ENCODE assay signal across 10 cellular contexts in the genomic region with DNA sequence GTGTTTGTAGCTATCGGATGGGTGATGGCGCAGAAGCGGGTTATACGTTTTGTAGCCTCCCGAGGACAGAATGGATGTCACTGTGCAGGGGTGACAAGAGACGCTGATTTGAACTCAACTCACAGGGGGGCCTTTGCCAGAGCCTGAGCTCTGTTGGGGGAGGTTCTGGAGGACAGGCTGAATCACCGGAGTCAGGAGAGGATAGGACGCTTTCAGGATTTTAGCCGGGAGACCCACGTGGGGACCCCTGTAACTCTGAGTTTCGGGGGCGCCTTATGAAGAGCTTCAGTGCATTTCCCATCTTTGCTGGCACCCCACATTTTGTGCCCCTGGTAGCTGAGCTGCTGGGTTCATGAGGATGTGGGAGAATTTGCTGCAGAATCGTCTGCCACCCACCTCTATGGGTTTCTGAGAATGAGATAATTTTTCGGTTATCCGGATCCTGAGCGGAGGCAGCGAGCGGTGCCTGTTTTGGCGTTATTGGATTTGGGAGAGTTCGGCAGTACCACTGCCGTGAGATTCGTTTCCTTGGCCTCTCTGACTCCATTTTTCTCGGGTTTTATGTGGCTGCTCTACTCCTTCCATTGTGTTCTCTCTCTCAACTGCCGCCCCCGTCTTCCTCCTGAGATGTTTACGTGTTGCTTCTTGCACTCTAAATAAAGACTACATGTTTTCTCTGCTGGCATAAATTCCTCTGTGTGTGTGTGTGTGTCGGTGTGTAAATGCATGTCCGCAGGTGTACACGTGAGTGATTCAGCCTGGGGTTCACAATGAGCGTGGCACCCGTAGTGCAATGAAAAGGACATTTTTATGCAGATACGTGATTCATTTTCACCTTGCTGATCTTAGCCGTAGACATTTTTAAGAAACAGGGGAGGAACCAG.
DNase-seq lines count a peak whose midpoint lies in the region; ATAC-seq, FAIRE-seq and TF ChIP-seq lines count a peak whose summit lies in the region.
"Had no signal": no experiment of that assay in that cellular context is flagged by ENCODE, and none has a peak within 500 bp of the region (broad histone marks: within the 10 kb centered on the region; RNA-seq: fewer than 3 reads in every experiment).

No MANE protein-coding gene starts in this region.

- no peak for FAIRE-seq in keratinocyte (lab: Jason Lieb, UNC)

- H3K27me3 ChIP-seq in HUES6 (ENCODE audit: control insufficient read depth, insufficient read depth, low read length) (peaks cover 5% of the 10 kb centered on the region; the same call in 1 of the 2 replicates), keratinocyte (ENCODE audit: control insufficient read depth, extremely low read depth, insufficient read depth, low read length) (no peaks in the 10 kb centered on the region), stomach (no peaks in the 10 kb centered on the region)

- intact Hi-C loops in stomach (cut with DNase I; ENCODE audit: low total_unique reads), result no loop called here

- no peaks in the 10 kb centered on the region for H3K79me2 ChIP-seq in keratinocyte (ENCODE audit: control insufficient read depth, insufficient read depth, low read length)

- 69 to 74% (median 70%) methylated on average over 33 of the region's 33 CpGs for WGBS in stomach, 5 donors

- peak overlapping the region; percentile 67 for H3K4me3 ChIP-seq in HUES6 (ENCODE audit: low read depth, low read length)
- H3K4me3 ChIP-seq in keratinocyte (ENCODE audit: control insufficient read depth in 2 of 3, extremely low read depth in 1 of 3, insufficient read depth in 2 of 3, low read depth in 1 of 3, low read length in 3 of 3), result peak overlapping the region; percentile 20 to 65 (median 51)
- peak overlapping the region; percentile 34 to 51 (median 39) for H3K4me3 ChIP-seq in stomach

- peak overlapping the region; percentile 89 for H3K9ac ChIP-seq in HUES6 (ENCODE audit: low read length)
- H3K9ac ChIP-seq in keratinocyte (ENCODE audit: control insufficient read depth, extremely low read depth, insufficient read depth, low read length), result peak overlapping the region; percentile 77

- H3K9me1 ChIP-seq in keratinocyte (ENCODE audit: control insufficient read depth, extremely low read depth, insufficient read depth, low read length), result no peaks in the 10 kb centered on the region

- H3K36me3 ChIP-seq in HUES6 (ENCODE audit: control insufficient read depth, insufficient read depth, low read length), result no peaks in the 10 kb centered on the region
- no peaks in the 10 kb centered on the region for H3K36me3 ChIP-seq in keratinocyte (ENCODE audit: control insufficient read depth in 2 of 2, extremely low read depth in 1 of 2, insufficient read depth in 2 of 2, low read length in 2 of 2)
- H3K36me3 ChIP-seq in stomach, result no peaks in the 10 kb centered on the region

- dilution Hi-C loops in keratinocyte (cut with MboI; ENCODE audit: extremely low pct_ligation_motif_present, low sequenced_read_pairs), result no loop called here

- ATAC-seq in GM19452 (IDR thresholded peaks at IDR 0.05; ENCODE audit: unreplicated experiment) (no peak), GM18867 (IDR thresholded peaks at IDR 0.05; ENCODE audit: unreplicated experiment) (no peak), GM18517 (IDR thresholded peaks at IDR 0.05; ENCODE audit: unreplicated experiment) (no peak)

- H3K9me3 ChIP-seq in HUES6 (ENCODE audit: control insufficient read depth, insufficient read depth, low read depth, low read length) (no peaks in the 10 kb centered on the region), keratinocyte (ENCODE audit: control insufficient read depth, low read depth, low read length) (no peaks in the 10 kb centered on the region), stomach (no peaks in the 10 kb centered on the region)

- H3K27ac ChIP-seq in HUES6 (ENCODE audit: low read depth, low read length) (peak overlapping the region; percentile 10; the same call in 1 of the 2 replicates), caudate nucleus (ENCODE audit: low read depth, low read length) (peak overlapping the region; percentile 88), keratinocyte (ENCODE audit: control insufficient read depth, insufficient read depth, low read length) (peak overlapping the region; percentile 89), stomach (peak overlapping the region; percentile 40 to 82 (median 79))

- no peak for TF ChIP-seq POLR2A in stomach (IDR thresholded peaks at IDR 0.05)

- peak overlapping the region; percentile 91 for H3K4me2 ChIP-seq in keratinocyte (ENCODE audit: control insufficient read depth, extremely low read depth, insufficient read depth, low read depth, low read length)

- peak overlapping the region; percentile 89 for H2AFZ ChIP-seq in keratinocyte (ENCODE audit: control insufficient read depth, low read length)

- no peak for TF ChIP-seq EP300 in stomach (IDR thresholded peaks at IDR 0.05)

- H4K20me1 ChIP-seq in keratinocyte (ENCODE audit: control insufficient read depth, extremely low read depth, insufficient read depth, low read length), result no peaks in the 10 kb centered on the region

- peaks cover 28% of the 10 kb centered on the region for H3K4me1 ChIP-seq in HUES6 (ENCODE audit: control insufficient read depth, insufficient read depth, low read length)
- peaks cover 16% of the 10 kb centered on the region for H3K4me1 ChIP-seq in keratinocyte (ENCODE audit: control insufficient read depth, extremely low read depth, insufficient read depth, low read length)
- H3K4me1 ChIP-seq in stomach, result peaks cover 17 to 34% (median 24%) of the 10 kb centered on the region in 4 donors

- DNase-seq in caudate nucleus (lab: John Stamatoyannopoulos, UW) (peak in 4 of 61 donors; percentile 22 to 54 (median 32)), keratinocyte (ENCODE audit: low read depth, low spot score) (peak; percentile 48), stomach (no peak), NCI-H82 (lab: John Stamatoyannopoulos, UW) (no peak)
- DNase-seq: NCI-H446 treated with DMSO at 0.1 percent for 48 hours, T-helper 2 cell had no signal

- TF ChIP-seq CTCF in keratinocyte (optimal IDR thresholded peaks at IDR 0.05 in 1 of 3, IDR thresholded peaks at IDR 0.05 in 1 of 3, conservative IDR thresholded peaks at IDR 0.05 in 1 of 3; ENCODE audit: extremely low read depth in 1 of 3, insufficient read depth in 2 of 3, low read length in 3 of 3) (no peak), stomach (IDR thresholded peaks at IDR 0.05) (no peak)

Comparison
In these comparisons a context has a peak if more than half of its experiments do, and no peak if none do; other contexts are left out.
1. H3K27ac ChIP-seq: peak in every context shown above with its lines; median percentile 89 in keratinocyte; 88 in caudate nucleus; 79 in stomach; 10 in HUES6.